In genomic region chr11:73612601-73613137, GRCh38 we compare ENCODE assay signal across 24 cellular contexts. TPM values are rescaled to one million over a fixed set of nuclear protein-coding genes. Genes with fewer than 3 reads are reported as not detected.
A peak's percentile ranks its signal among the peaks of the same experiment; 100 is the strongest.
DNase-seq lines count a peak whose midpoint lies in the region; ATAC-seq and TF ChIP-seq lines count a peak whose summit lies in the region.
"Had no signal": no experiment of that assay in that cellular context is flagged by ENCODE, and none has a peak within 500 bp of the region (broad histone marks: within the 10 kb centered on the region; RNA-seq: fewer than 3 reads in every experiment).

No MANE protein-coding gene starts in this region.

- no peaks in the 10 kb centered on the region for H3K36me3 Mint-ChIP-seq in Calu3 (ENCODE audit: insufficient read depth, unreplicated experiment)
- H3K36me3 Mint-ChIP-seq: CD14-positive monocyte; CD8-positive, alpha-beta memory T cell had no signal

- peak; percentile 56 for DNase-seq in COLO829 (ENCODE audit: low spot score)
- DNase-seq in RPMI7951 (ENCODE audit: low read depth), result peak; percentile 31
- DNase-seq in astrocyte of the hippocampus (ENCODE audit: low read depth, low spot score), result peak; percentile 29
- DNase-seq in iris pigment epithelial cell (ENCODE audit: low read depth), result peak; percentile 5
- DNase-seq in HT-29 (ENCODE audit: low spot score), result no peak
- no peak for DNase-seq in stimulated activated naive CD8-positive, alpha-beta T cell treated with anti-CD3 and anti-CD28 coated beads, Interleukin-15, amount 100 ng/mL, for 72 hours
- DNase-seq in head of caudate nucleus, result no peak
- no peak for DNase-seq in Calu3
- DNase-seq: 8988T; ACHN; BE2C; CD8-positive, alpha-beta memory T cell; KG1; MM.1S; NCI-H1417; NCI-H1694; NCI-H2029 treated with DMSO at 0.1 percent for 48 hours; NCI-H446 treated with DMSO at 0.1 percent for 48 hours; NCI-H526; PC-9; Right ventricle myocardium superior; RPMI8226 had no signal

- no peak overlapping the region for H3K4me3 Mint-ChIP-seq in stimulated activated naive CD8-positive, alpha-beta T cell treated with anti-CD3 and anti-CD28 coated beads, Interleukin-15, amount 100 ng/mL, for 72 hours
- no peak overlapping the region for H3K4me3 Mint-ChIP-seq in Calu3 (ENCODE audit: low read depth, unreplicated experiment)
- H3K4me3 Mint-ChIP-seq: CD14-positive monocyte; CD8-positive, alpha-beta memory T cell had no signal

- H3K4me1 Mint-ChIP-seq in stimulated activated naive CD8-positive, alpha-beta T cell treated with anti-CD3 and anti-CD28 coated beads, Interleukin-15, amount 100 ng/mL, for 72 hours, result no peaks in the 10 kb centered on the region
- H3K4me1 Mint-ChIP-seq in Calu3 (ENCODE audit: low read depth, unreplicated experiment), result no peaks in the 10 kb centered on the region
- H3K4me1 Mint-ChIP-seq: CD14-positive monocyte; CD8-positive, alpha-beta memory T cell had no signal

- no TSS peak for BruUV-seq in Calu3 (replicated peaks; lab: Mats Ljungman, UMichigan)

- CTCF ChIA-PET in Calu3 (lab: Charles Lee), result no interaction called here

- TF ChIP-seq CTCF in Calu3 (IDR thresholded peaks at IDR 0.05; ENCODE audit: unreplicated experiment), result no peak

- no peaks in the 10 kb centered on the region for H3K27me3 Mint-ChIP-seq in stimulated activated naive CD8-positive, alpha-beta T cell treated with anti-CD3 and anti-CD28 coated beads, Interleukin-15, amount 100 ng/mL, for 72 hours
- H3K27me3 Mint-ChIP-seq in Calu3 (ENCODE audit: unreplicated experiment), result no peaks in the 10 kb centered on the region

- intact Hi-C loops in head of caudate nucleus (cut with DNase I), result no loop called here
- intact Hi-C loops in Calu3 (cut with micrococcal nuclease; ENCODE audit: unreplicated experiment), result no loop called here

- no peak for ATAC-seq in stimulated activated naive CD8-positive, alpha-beta T cell treated with anti-CD3 and anti-CD28 coated beads, Interleukin-15, amount 100 ng/mL, for 72 hours

- H3K27ac Mint-ChIP-seq in stimulated activated naive CD8-positive, alpha-beta T cell treated with anti-CD3 and anti-CD28 coated beads, Interleukin-15, amount 100 ng/mL, for 72 hours, result no peak overlapping the region
- no peak overlapping the region for H3K27ac Mint-ChIP-seq in Calu3 (ENCODE audit: unreplicated experiment)
- H3K27ac Mint-ChIP-seq: CD14-positive monocyte; CD8-positive, alpha-beta memory T cell had no signal

- H3K9me3 Mint-ChIP-seq in stimulated activated naive CD8-positive, alpha-beta T cell treated with anti-CD3 and anti-CD28 coated beads, Interleukin-15, amount 100 ng/mL, for 72 hours, result no peaks in the 10 kb centered on the region
- H3K9me3 Mint-ChIP-seq in Calu3 (ENCODE audit: low read depth, unreplicated experiment), result no peaks in the 10 kb centered on the region
- H3K9me3 Mint-ChIP-seq: CD14-positive monocyte; CD8-positive, alpha-beta memory T cell had no signal

RNA-seq across cellular contexts. Expression of gene FAM168A, which starts 14.8 kb away (rescaled TPM):
- total RNA-seq in RPMI7951 (2014; rRNA removed; shearing (Covaris generic)), result 30.4 and 30.5 TPM in 2 replicates
- 8.1 and 8.2 TPM in 2 replicates for total RNA-seq in HT-29 (2014; rRNA removed; shearing (Covaris generic))
- 30.4 and 30.8 TPM in 2 replicates for total RNA-seq in Calu3 (2022)

RNA-seq across cellular contexts. Expression of gene PLEKHB1, which starts 33.7 kb away (rescaled TPM):
- not detected in 2 replicates for total RNA-seq in RPMI7951 (2014; rRNA removed; shearing (Covaris generic))
- 43.0 and 46.5 TPM in 2 replicates for total RNA-seq in HT-29 (2014; rRNA removed; shearing (Covaris generic))
- total RNA-seq in Calu3 (2022), result 106 and 127 TPM in 2 replicates
- total RNA-seq: SJSA1 had no signal

Comparison
In these comparisons a context has a peak if more than half of its experiments do, and no peak if none do; other contexts are left out.
1. DNase-seq: peak in COLO829 (single experiment), RPMI7951 (single experiment), astrocyte of the hippocampus (single experiment) and iris pigment epithelial cell (single experiment); none in HT-29 (single experiment), stimulated activated naive CD8-positive, alpha-beta T cell treated with anti-CD3 and anti-CD28 coated beads, Interleukin-15, amount 100 ng/mL, for 72 hours (0 of 2), head of caudate nucleus (0 of 42) and Calu3 (single experiment).
2. RNA of gene PLEKHB1, which starts 33.7 kb away (total RNA-seq): 106 to 127 TPM in Calu3 and 43.0 to 46.5 TPM in HT-29; not detected in RPMI7951; every median in the first group is over 10 times any median in the second.